ENCODE assay signal across 1 cellular context in the genomic region with DNA sequence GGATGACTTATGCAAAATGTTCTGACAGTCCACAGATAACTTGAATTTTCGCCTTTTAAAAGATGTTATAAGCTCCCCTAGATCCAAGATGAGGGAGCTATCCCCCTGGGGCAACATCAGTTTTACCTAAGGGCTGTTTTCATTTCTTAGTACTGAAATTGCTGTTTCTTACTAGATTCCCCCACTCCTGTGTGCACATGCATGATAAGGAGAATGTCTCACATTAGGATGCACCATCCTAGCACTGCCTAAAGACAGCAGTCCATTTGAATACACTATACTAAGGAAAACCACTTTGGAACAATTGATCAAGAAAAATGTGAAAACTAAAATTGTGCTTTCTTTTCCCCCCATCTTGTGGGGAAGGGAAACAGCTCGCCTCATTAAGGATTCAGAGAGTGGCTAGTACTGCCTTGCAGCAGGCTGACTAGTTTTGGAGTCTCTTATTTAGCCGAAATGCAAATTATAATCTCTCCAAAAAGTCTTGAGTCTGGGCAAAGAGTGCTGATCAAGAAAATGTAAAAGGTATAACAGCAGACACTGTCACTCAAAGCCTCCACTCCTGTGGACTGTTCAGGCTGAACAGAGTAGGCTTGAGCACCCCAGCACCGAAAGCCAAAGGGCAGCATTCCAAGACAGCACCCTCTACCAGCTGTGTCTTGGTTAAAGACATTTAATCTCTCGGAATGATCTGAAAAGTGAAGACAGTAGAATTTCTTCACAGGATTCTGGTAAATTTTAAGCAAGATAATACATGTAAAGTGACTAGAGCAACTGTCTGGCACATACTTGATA.
TF ChIP-seq lines count a peak whose summit lies in the region.

No MANE protein-coding gene starts in this region.

TF ChIP-seq in K562, 482 proteins besides CTCF, POLR2A, EP300 and RAD21 (continued from another document):
- TF ChIP-seq MBD1 (CRISPR knock-in tag; IDR thresholded peaks at IDR 0.05) (no peak), ARID1B (IDR thresholded peaks at IDR 0.05) (peak; percentile 52; the same call in 1 of the 2 replicates), BRD9 (IDR thresholded peaks at IDR 0.05; ENCODE audit: low read depth, partially characterized antibody) (no peak), MTF1 (CRISPR knock-in tag; IDR thresholded peaks at IDR 0.05; ENCODE audit: borderline replicate concordance) (no peak), STAT5A (IDR thresholded peaks at IDR 0.05; ENCODE audit: borderline replicate concordance, low read length) (0 out of 2 replicates have a peak, but pooled peaks have one; percentile 18), CBFA2T3 (IDR thresholded peaks at IDR 0.05) (peak; percentile 61), PKNOX1 (IDR thresholded peaks at IDR 0.05) (peak; percentile 60)
